Comparison of ENCODE assay signal across 17 cellular contexts in the genomic region with DNA sequence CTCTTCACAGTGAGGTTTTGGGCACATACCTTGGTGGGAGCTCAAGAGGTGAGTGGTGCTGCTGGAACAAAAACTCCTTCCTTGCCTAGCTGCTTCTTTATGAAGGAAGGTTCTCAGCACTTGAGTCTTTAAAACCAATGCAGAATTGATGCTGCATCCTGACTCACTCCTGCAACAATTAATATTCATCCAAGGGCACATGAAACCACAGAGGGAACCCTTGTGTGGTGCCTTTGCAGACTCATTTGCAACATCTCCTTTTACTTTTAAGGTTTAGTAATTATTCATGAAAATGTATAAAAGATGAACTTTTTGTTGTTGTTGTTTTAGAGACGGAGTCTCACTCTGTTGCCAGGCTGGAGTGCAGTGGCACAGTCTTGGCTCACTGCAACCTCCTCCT. TPM values are rescaled to one million over a fixed set of nuclear protein-coding genes. Genes with fewer than 3 reads are reported as not detected.
"Had no signal": no experiment of that assay in that cellular context is flagged by ENCODE, and none has a peak within 500 bp of the region (broad histone marks: within the 10 kb centered on the region; RNA-seq: fewer than 3 reads in every experiment).

No MANE protein-coding gene starts in this region.

- H3K27ac ChIP-seq: coronary artery, neutrophil had no signal

- H3K27me3 Mint-ChIP-seq: naive thymus-derived CD4-positive, alpha-beta T cell had no signal

- H3K27ac Mint-ChIP-seq: naive thymus-derived CD4-positive, alpha-beta T cell; nephron progenitor cell had no signal

- H3K27me3 ChIP-seq: neutrophil had no signal

- H3K9me3 ChIP-seq: neutrophil had no signal

- H3K4me3 ChIP-seq: coronary artery had no signal

- DNase-seq: effector CD4-positive, alpha-beta T cell; foreskin melanocyte; head of caudate nucleus; hippocampal formation; mammary epithelial cell; naive thymus-derived CD4-positive, alpha-beta T cell; nephron progenitor cell; right cardiac atrium; small intestine; stimulated activated CD4-positive, alpha-beta T cell treated with anti-CD3 and anti-CD28 coated beads, Interleukin-12 subunit alpha, Interleukin-12 subunit beta, amount 100 ng/mL, for 4 hours; stimulated activated CD4-positive, alpha-beta T cell treated with anti-CD3 and anti-CD28 coated beads, Interleukin-2, amount 100 ng/mL, for 48 hours; stimulated activated naive CD4-positive, alpha-beta T cell treated with Interleukin-2 at 50 U/mL for 16 hours; trophoblast cell had no signal

- H3K9me3 Mint-ChIP-seq: nephron progenitor cell had no signal

- H3K36me3 ChIP-seq: neutrophil had no signal

- H3K4me3 Mint-ChIP-seq: naive thymus-derived CD4-positive, alpha-beta T cell; nephron progenitor cell had no signal

RNA-seq across cellular contexts. Expression of gene GPR4, which starts 47.5 kb away (rescaled TPM):
- total RNA-seq: mammary epithelial cell; mononuclear cell; naive thymus-derived CD4-positive, alpha-beta T cell; osteocyte had no signal
- polyA plus RNA-seq: naive thymus-derived CD4-positive, alpha-beta T cell had no signal
